ENCODE assay signal across 22 cellular contexts in genomic region chr5:170168797-170169196, GRCh38.
"Had no signal": no experiment of that assay in that cellular context is flagged by ENCODE, and none has a peak within 500 bp of the region (broad histone marks: within the 10 kb centered on the region; RNA-seq: fewer than 3 reads in every experiment).

No MANE protein-coding gene starts in this region.

- H3K36me3 Mint-ChIP-seq: memory B cell; natural killer cell; stimulated activated effector memory CD8-positive, alpha-beta T cell treated with anti-CD3 and anti-CD28 coated beads, Interleukin-12 subunit alpha, Interleukin-12 subunit beta, amount 100 ng/mL, for 72 hours had no signal

- H3K27ac ChIP-seq: neutrophil, pancreas, transverse colon, upper lobe of right lung, uterus had no signal

- H3K4me3 Mint-ChIP-seq: effector memory CD8-positive, alpha-beta T cell; memory B cell; natural killer cell; stimulated activated effector memory CD8-positive, alpha-beta T cell treated with anti-CD3 and anti-CD28 coated beads, Interleukin-12 subunit alpha, Interleukin-12 subunit beta, amount 100 ng/mL, for 72 hours; stimulated activated naive CD8-positive, alpha-beta T cell treated with anti-CD3 and anti-CD28 coated beads, Interleukin-15, Interleukin-2, amounts not matched to agents 100 ng/mL and 50 ng/mL, for 24 hours had no signal

- H3K4me3 ChIP-seq: lung, pancreas, smooth muscle cell, transverse colon, upper lobe of right lung, uterus had no signal

- FAIRE-seq: endometrium, frontal cortex, kidney, pancreas had no signal

- H3K4me1 ChIP-seq: pancreas, transverse colon, upper lobe of right lung, uterus had no signal

- H3K27me3 ChIP-seq: neutrophil, pancreas, transverse colon, upper lobe of right lung, uterus had no signal

- H3K4me2 ChIP-seq: smooth muscle cell had no signal

- H3K9me3 Mint-ChIP-seq: effector memory CD8-positive, alpha-beta T cell; memory B cell; natural killer cell; stimulated activated effector memory CD8-positive, alpha-beta T cell treated with anti-CD3 and anti-CD28 coated beads, Interleukin-12 subunit alpha, Interleukin-12 subunit beta, amount 100 ng/mL, for 72 hours; stimulated activated naive CD8-positive, alpha-beta T cell treated with anti-CD3 and anti-CD28 coated beads, Interleukin-15, Interleukin-2, amounts not matched to agents 100 ng/mL and 50 ng/mL, for 24 hours had no signal

- H3K27me3 Mint-ChIP-seq: stimulated activated naive CD8-positive, alpha-beta T cell treated with anti-CD3 and anti-CD28 coated beads, Interleukin-15, Interleukin-2, amounts not matched to agents 100 ng/mL and 50 ng/mL, for 24 hours had no signal

- ATAC-seq: effector memory CD8-positive, alpha-beta T cell; left lobe of liver; natural killer cell; pancreas; sciatic nerve; stimulated activated effector memory CD8-positive, alpha-beta T cell treated with anti-CD3 and anti-CD28 coated beads, Interleukin-12 subunit alpha, Interleukin-12 subunit beta, amount 100 ng/mL, for 72 hours; upper lobe of right lung had no signal

- H3K27ac Mint-ChIP-seq: effector memory CD8-positive, alpha-beta T cell; memory B cell; natural killer cell; stimulated activated effector memory CD8-positive, alpha-beta T cell treated with anti-CD3 and anti-CD28 coated beads, Interleukin-12 subunit alpha, Interleukin-12 subunit beta, amount 100 ng/mL, for 72 hours; stimulated activated naive CD8-positive, alpha-beta T cell treated with anti-CD3 and anti-CD28 coated beads, Interleukin-15, Interleukin-2, amounts not matched to agents 100 ng/mL and 50 ng/mL, for 24 hours had no signal

- H3K36me3 ChIP-seq: neutrophil, pancreas, transverse colon, upper lobe of right lung, uterus had no signal

- H3K4me1 Mint-ChIP-seq: natural killer cell had no signal

- H3K9me3 ChIP-seq: neutrophil, pancreas, transverse colon, upper lobe of right lung, uterus had no signal

- DNase-seq: cortex of kidney; effector memory CD8-positive, alpha-beta T cell; head of caudate nucleus; kidney; natural killer cell; pancreas; stimulated activated CD4-positive, alpha-beta T cell treated with anti-CD3 and anti-CD28 coated beads, Interleukin-12 subunit alpha, Interleukin-12 subunit beta, amount 100 ng/mL, for 4 hours; stimulated activated CD4-positive, alpha-beta T cell treated with anti-CD3 and anti-CD28 coated beads, Interleukin-1b, Interleukin-23, amount 100 ng/mL, for 48 hours; stimulated activated CD4-positive, alpha-beta T cell treated with anti-CD3 and anti-CD28 coated beads, Interleukin-4, amount 100 ng/mL, for 1 hour; transverse colon; upper lobe of right lung; uterus had no signal
